24 cellular contexts compared by ENCODE assay signal in genomic region chr18:2818281-2818680, GRCh38.
"Had no signal": no experiment of that assay in that cellular context is flagged by ENCODE, and none has a peak within 500 bp of the region (broad histone marks: within the 10 kb centered on the region; RNA-seq: fewer than 3 reads in every experiment).

No MANE protein-coding gene starts in this region.

- H3K4me3 ChIP-seq: pancreas, prostate gland, right lobe of liver, sigmoid colon, stomach, thoracic aorta, thyroid gland, tibial nerve, upper lobe of left lung, uterus had no signal

- H3K36me3 ChIP-seq: neutrophil, pancreas, prostate gland, right lobe of liver, sigmoid colon, stomach, thoracic aorta, thyroid gland, tibial nerve, upper lobe of left lung, uterus had no signal

- H3K27ac ChIP-seq: neutrophil, pancreas, prostate gland, right lobe of liver, sigmoid colon, stomach, thoracic aorta, thyroid gland, tibial nerve, upper lobe of left lung, uterus had no signal

- ATAC-seq: naive thymus-derived CD8-positive, alpha-beta T cell; natural killer cell treated with Interleukin-12 subunit alpha and Interleukin-12 subunit beta and Interleukin-15 and Interleukin-18, amount 100 ng/mL, for 72 hours; pancreas; right cardiac atrium; right lobe of liver; stimulated activated effector memory CD8-positive, alpha-beta T cell treated with anti-CD3 and anti-CD28 coated beads, Interleukin-12 subunit alpha, Interleukin-12 subunit beta, amount 100 ng/mL, for 72 hours; stimulated activated naive B cell treated with anti-CD40 and anti-IgM and Interleukin-4, amounts not matched to agents 10 μg/mL and 1 μg/mL and 100 μg/mL, for 72 hours had no signal

- H3K27me3 ChIP-seq: neutrophil, pancreas, right lobe of liver, sigmoid colon, stomach, thyroid gland, tibial nerve, upper lobe of left lung, uterus had no signal

- H3K4me1 ChIP-seq: pancreas, prostate gland, right lobe of liver, sigmoid colon, stomach, thyroid gland, tibial nerve, upper lobe of left lung, uterus had no signal

- H3K9me3 ChIP-seq: neutrophil, pancreas, prostate gland, right lobe of liver, thyroid gland had no signal

- DNase-seq: naive thymus-derived CD8-positive, alpha-beta T cell; nephron progenitor cell; nucleus accumbens; pancreas; right cardiac atrium; right lobe of liver; sigmoid colon; small intestine; stimulated activated CD4-positive, alpha-beta T cell treated with anti-CD3 and anti-CD28 coated beads, Interleukin-15, amount 100 ng/mL, for 24 hours; stimulated activated CD4-positive, alpha-beta T cell treated with anti-CD3 and anti-CD28 coated beads, Interleukin-2, amount 100 ng/mL, for 24 hours; stimulated activated CD4-positive, alpha-beta T cell treated with anti-CD3 and anti-CD28 coated beads, Interleukin-2, amount 100 ng/mL, for 48 hours; stimulated activated CD4-positive, alpha-beta T cell treated with anti-CD3 and anti-CD28 coated beads, Interleukin-4, amount 100 ng/mL, for 24 hours; stimulated activated naive B cell treated with anti-CD40 and anti-IgM and Interleukin-4, amounts not matched to agents 10 μg/mL and 1 μg/mL and 100 μg/mL, for 72 hours; stimulated activated naive CD4-positive, alpha-beta T cell treated with Interleukin-2 at 50 U/mL for 16 hours; stomach; thyroid gland; upper lobe of left lung; uterus had no signal
